Comparison of ENCODE assay signal across 1 cellular context in genomic region chr20:32018269-32019155, GRCh38.
TF ChIP-seq lines count a peak whose summit lies in the region.

No MANE protein-coding gene starts in this region.

TF ChIP-seq in HEK293, 187 proteins besides CTCF, POLR2A, EP300 and RAD21 (continued from another document):
- peak; percentile 85 for TF ChIP-seq PRDM10 (tag by site-specific recombination; IDR thresholded peaks at IDR 0.05)
- TF ChIP-seq ZNF747 (tag by site-specific recombination; IDR thresholded peaks at IDR 0.05) = no peak
- no peak for TF ChIP-seq OVOL3 (tag by site-specific recombination; IDR thresholded peaks at IDR 0.05)
- TF ChIP-seq ZNF692 (tag by site-specific recombination; IDR thresholded peaks at IDR 0.05) = no peak
- no peak for TF ChIP-seq ZBTB21 (tag by site-specific recombination; IDR thresholded peaks at IDR 0.05)
- TF ChIP-seq ZNF660 (tag by site-specific recombination; IDR thresholded peaks at IDR 0.05) = no peak
- no peak for TF ChIP-seq PBX3 (CRISPR knock-in tag; IDR thresholded peaks at IDR 0.05)
- peak; percentile 42 for TF ChIP-seq GLIS1 (tag by site-specific recombination; IDR thresholded peaks at IDR 0.05)
